20 cellular contexts compared by ENCODE assay signal in the genomic region with DNA sequence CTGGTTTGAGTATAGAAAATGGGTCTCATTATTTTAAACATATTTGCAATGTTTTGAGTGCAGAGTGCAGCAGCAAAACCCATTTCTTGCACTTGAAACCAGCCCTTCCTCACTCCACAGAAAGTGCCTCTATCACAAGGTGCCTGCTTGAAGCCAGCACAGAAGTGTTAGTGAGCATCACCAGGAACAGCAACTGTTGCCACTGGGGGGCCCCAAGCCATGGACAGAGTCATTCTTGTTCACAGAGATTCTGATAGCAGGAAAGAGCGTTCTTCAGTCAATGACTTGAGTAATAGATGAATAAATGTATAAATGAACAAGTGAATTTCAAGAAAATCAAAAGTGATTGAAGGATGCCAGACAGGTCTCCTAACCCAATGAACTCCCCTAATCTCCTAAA. TPM values are rescaled to one million over a fixed set of nuclear protein-coding genes. Genes with fewer than 3 reads are reported as not detected.
DNase-seq lines count a peak whose midpoint lies in the region; ATAC-seq, FAIRE-seq and TF ChIP-seq lines count a peak whose summit lies in the region.
"Had no signal": no experiment of that assay in that cellular context is flagged by ENCODE, and none has a peak within 500 bp of the region (broad histone marks: within the 10 kb centered on the region; RNA-seq: fewer than 3 reads in every experiment).

No MANE protein-coding gene starts in this region.

- no peak for TF ChIP-seq RAD21 in GM12878 (IDR thresholded peaks at IDR 0.05; ENCODE audit: insufficient read depth, low read depth, low read length)

- no peak overlapping the region for H2AFZ ChIP-seq in Karpas-422 (ENCODE audit: low read length)
- no peak overlapping the region for H2AFZ ChIP-seq in GM12878 (ENCODE audit: control insufficient read depth, low read depth, low read length)
- no peak overlapping the region for H2AFZ ChIP-seq in neural progenitor cell (replicated peaks)

- POLR2A ChIA-PET in GM12878 (lab: Charles Lee): no interaction called here

- no peaks in the 10 kb centered on the region for H3K9me3 ChIP-seq in Karpas-422 (ENCODE audit: low read length)
- no peaks in the 10 kb centered on the region for H3K9me3 ChIP-seq in GM12878 (replicated peaks; ENCODE audit: control insufficient read depth, insufficient read depth, low read length)
- H3K9me3 ChIP-seq in neural progenitor cell (ENCODE audit: low read depth): no peaks in the 10 kb centered on the region

- H3K4me3 Mint-ChIP-seq in neural progenitor cell (no peak overlapping the region), chondrocyte (ENCODE audit: unreplicated experiment) (no peak overlapping the region)
- H3K4me3 Mint-ChIP-seq: CD4-positive, CD25-positive, alpha-beta regulatory T cell had no signal

- no TSS peak for BruUV-seq in GM12878 (replicated peaks; lab: Mats Ljungman, UMichigan)

- intact Hi-C loops in GM12878 (cut with micrococcal nuclease; ENCODE audit: unreplicated experiment): no loop called here

- H3K27me3 Mint-ChIP-seq in neural progenitor cell (ENCODE audit: insufficient read depth, low read depth): peaks cover 5% of the 10 kb centered on the region
- peaks cover 24% of the 10 kb centered on the region for H3K27me3 Mint-ChIP-seq in chondrocyte (ENCODE audit: low read depth)

- CTCF ChIA-PET in GM12878 (lab: Yijun Ruan, JAX): no interaction called here

- no peaks in the 10 kb centered on the region for H3K9me2 ChIP-seq in Karpas-422 (replicated peaks; ENCODE audit: insufficient read depth, low read length)

- H3K4me1 Mint-ChIP-seq in neural progenitor cell: no peaks in the 10 kb centered on the region
- H3K4me1 Mint-ChIP-seq in chondrocyte (ENCODE audit: low read depth): no peaks in the 10 kb centered on the region
- H3K4me1 Mint-ChIP-seq: CD4-positive, CD25-positive, alpha-beta regulatory T cell had no signal

- H3K36me3 Mint-ChIP-seq in neural progenitor cell (no peaks in the 10 kb centered on the region), chondrocyte (ENCODE audit: low read depth) (no peaks in the 10 kb centered on the region)
- H3K36me3 Mint-ChIP-seq: CD4-positive, CD25-positive, alpha-beta regulatory T cell had no signal

- no peaks in the 10 kb centered on the region for H3F3A ChIP-seq in neural progenitor cell (ENCODE audit: low read depth)

- TF ChIP-seq POLR2A in GM12878 (IDR thresholded peaks at IDR 0.05; ENCODE audit: low read depth, low read length): no peak

- no peaks in the 10 kb centered on the region for H3K79me2 ChIP-seq in Karpas-422 (ENCODE audit: low read length)
- H3K79me2 ChIP-seq in GM12878 (ENCODE audit: control insufficient read depth, insufficient read depth, low read length): no peaks in the 10 kb centered on the region
- H3K79me2 ChIP-seq in neural progenitor cell (ENCODE audit: low read depth): no peaks in the 10 kb centered on the region

- ATAC-seq in GM12878 (peak; percentile 36; the same call in 1 of the 3 replicates), HG03039 (IDR thresholded peaks at IDR 0.05; ENCODE audit: unreplicated experiment) (no peak)
- ATAC-seq: Panc1, SK-N-SH treated with all-trans-retinoic acid at 6 μM for 48 hours had no signal

- no peak overlapping the region for H3K27ac ChIP-seq in Karpas-422 (ENCODE audit: low read length)
- H3K27ac ChIP-seq in GM12878 (ENCODE audit: control insufficient read depth, insufficient read depth): no peak overlapping the region
- no peak overlapping the region for H3K27ac ChIP-seq in neural progenitor cell
- H3K27ac ChIP-seq: KMS-11 had no signal

- no peak for TF ChIP-seq EP300 in GM12878 (IDR thresholded peaks at IDR 0.05; ENCODE audit: borderline replicate concordance in 1 of 2, control insufficient read depth in 1 of 2, low read depth in 2 of 2, low read length in 2 of 2)

- H3K9me3 Mint-ChIP-seq in neural progenitor cell (no peaks in the 10 kb centered on the region), chondrocyte (ENCODE audit: low read depth) (peaks cover 11% of the 10 kb centered on the region)

- H3K9ac ChIP-seq in Karpas-422 (ENCODE audit: low read length): no peak overlapping the region
- H3K9ac ChIP-seq in GM12878 (ENCODE audit: control insufficient read depth, insufficient read depth, low read length): no peak overlapping the region
- no peak overlapping the region for H3K9ac ChIP-seq in neural progenitor cell
- H3K9ac ChIP-seq: KMS-11 had no signal

- in situ Hi-C loops in GM12878 (cut with MboI): no loop called here

- FAIRE-seq in GM12878 (lab: Jason Lieb, UNC): peak; percentile 49
- FAIRE-seq in urothelium cell line (lab: Jason Lieb, UNC): no peak

- H3K4me2 ChIP-seq in Karpas-422 (ENCODE audit: low read depth, low read length, poor library complexity, severe bottlenecking) (no peak overlapping the region), GM12878 (ENCODE audit: control insufficient read depth, insufficient read depth) (no peak overlapping the region), neural progenitor cell (no peak overlapping the region)
- H3K4me2 ChIP-seq: KMS-11 had no signal

- no peak overlapping the region for H3K4me3 ChIP-seq in GM12865 (ENCODE audit: low read depth, low read length)
- no peak overlapping the region for H3K4me3 ChIP-seq in Karpas-422 (ENCODE audit: low read length)
- H3K4me3 ChIP-seq in GM12878: no peak overlapping the region
- H3K4me3 ChIP-seq in neural progenitor cell: no peak overlapping the region

- H3K36me3 ChIP-seq in Karpas-422 (ENCODE audit: insufficient read depth, low read length) (no peaks in the 10 kb centered on the region), GM12878 (ENCODE audit: control insufficient read depth in 2 of 2, insufficient read depth in 2 of 2, low read length in 1 of 2) (no peaks in the 10 kb centered on the region), neural progenitor cell (no peaks in the 10 kb centered on the region)

- H4K20me1 ChIP-seq in Karpas-422 (ENCODE audit: insufficient read depth, low read depth, low read length) (no peaks in the 10 kb centered on the region), GM12878 (ENCODE audit: control insufficient read depth, insufficient read depth) (no peaks in the 10 kb centered on the region), neural progenitor cell (ENCODE audit: low read depth) (no peaks in the 10 kb centered on the region)

- H3K27me3 ChIP-seq in Karpas-422 (ENCODE audit: low read length) (no peaks in the 10 kb centered on the region), GM12878 (replicated peaks in 1 of 2; ENCODE audit: control insufficient read depth in 2 of 2, insufficient read depth in 2 of 2, low read length in 1 of 2) (no peaks in the 10 kb centered on the region), neural progenitor cell (no peaks in the 10 kb centered on the region)

- DNase-seq in GM12865 (ENCODE audit: low read depth): peak; percentile 12
- DNase-seq in Karpas-422: peak; percentile 50
- no peak for DNase-seq in GM12878 (ENCODE audit: low read depth, low spot score)
- peak; percentile 23 for DNase-seq in neural progenitor cell (ENCODE audit: low spot score)
- no peak for DNase-seq in urothelium cell line (ENCODE audit: low spot score)
- no peak for DNase-seq in chondrocyte (ENCODE audit: low spot score)
- DNase-seq: ACHN; AML-193; Calu3; CD4-positive, CD25-positive, alpha-beta regulatory T cell; DMS79; NCI-H1092 treated with DMSO at 0.1 percent for 48 hours; NCI-H1694; NCI-H510A treated with DMSO at 0.1 percent for 48 hours; SHP77; T-helper 1 cell had no signal

- no peaks in the 10 kb centered on the region for H3K4me1 ChIP-seq in Karpas-422 (ENCODE audit: low read length)
- H3K4me1 ChIP-seq in GM12878 (ENCODE audit: control insufficient read depth, insufficient read depth, low read length): no peaks in the 10 kb centered on the region
- H3K4me1 ChIP-seq in neural progenitor cell: no peaks in the 10 kb centered on the region

- SMC1A ChIA-PET in GM12878 (lab: Charles Lee; ENCODE audit: uncharacterized antibody, unreplicated experiment): no interaction called here

- WGBS in GM12878 (ENCODE audit: insufficient coverage, insufficient replicate concordance, low lambda C conversion rate, missing lambda C conversion rate): 26% methylated on average over 1 of the region's 1 CpG

- RAD21 ChIA-PET in GM12878 (lab: Charles Lee; ENCODE audit: unreplicated experiment): no interaction called here

- H3K27ac Mint-ChIP-seq in neural progenitor cell: no peak overlapping the region
- no peak overlapping the region for H3K27ac Mint-ChIP-seq in chondrocyte (ENCODE audit: unreplicated experiment)
- H3K27ac Mint-ChIP-seq: CD4-positive, CD25-positive, alpha-beta regulatory T cell had no signal

- peak; percentile 6 for TF ChIP-seq CTCF in GM12865 (IDR thresholded peaks at IDR 0.05; ENCODE audit: insufficient read depth, low read depth, low read length, missing control alignments)
- TF ChIP-seq CTCF in GM12878 (IDR thresholded peaks at IDR 0.05 in 2 of 3, conservative IDR thresholded peaks at IDR 0.05 in 1 of 3; ENCODE audit: control insufficient read depth in 2 of 3, extremely low read depth in 1 of 3, insufficient read depth in 1 of 3, low read depth in 3 of 3, low read length in 3 of 3): no peak
- peak; percentile 32 for TF ChIP-seq CTCF in neural progenitor cell (IDR thresholded peaks at IDR 0.05)
- TF ChIP-seq CTCF in chondrocyte (IDR thresholded peaks at IDR 0.05): no peak

RNA-seq across cellular contexts. Expression of a gene that starts 45.6 kb away (rescaled TPM):
- total RNA-seq in Karpas-422 (2014; rRNA removed; shearing (Covaris generic); ENCODE audit: low replicate concordance): not detected in 2 replicates
- total RNA-seq in GM12878 (2013; cell fraction: nucleolus; rRNA removed): 1.0 and 1.5 TPM in 2 replicates
- total RNA-seq in GM12878 (2014; rRNA removed) (0.51 and 0.82 TPM in 2 replicates), GM12878 (2014; rRNA removed; fragmentation: Illumina TruSeq; extraction: Trizol) (0.60 and 1.0 TPM in 2 replicates), GM12878 (2021) (0.58 and 0.69 TPM in 2 replicates), neural progenitor cell (ENCODE audit: low replicate concordance) (3.0 and 4.1 TPM in 2 replicates), chondrocyte (0.85 to 3.1 TPM (median 1.5 TPM) in 3 replicates)
- polyA plus RNA-seq in GM12878 (2011; ENCODE audit: low read depth): 0.16 TPM
- polyA plus RNA-seq in GM12878 (2011; rRNA removed) (0.76 TPM in 2 replicates), GM12878 (2014; fragmentation: Illumina TruSeq; extraction: Trizol) (0.44 and 0.94 TPM in 2 replicates), GM12878 (2014; fragmentation: Nextera tagmentation; extraction: Ambion mirVana) (under 1 TPM; 0.14 to 0.22 TPM), GM12878 (2014; rRNA removed) (0.56 and 0.63 TPM in 2 replicates), GM12878 (2016; fragmentation: Nextera tagmentation; extraction: Ambion mirVana) (1 to 10 TPM; 1.3 to 1.6 TPM)
- 0.97 and 1.3 TPM in 2 replicates for polyA plus RNA-seq in GM12878 (2011; cell fraction: cytosol; rRNA removed)
- polyA plus RNA-seq in GM12878 (2011; cell fraction: nucleus; rRNA removed): 0.93 and 1.3 TPM in 2 replicates
- 0.32 and 0.52 TPM in 2 replicates for polyA plus RNA-seq in GM12878 (2012)
- polyA minus RNA-seq in GM12878 (2011; rRNA and poly(A)+ RNA removed): 1.0 and 2.4 TPM in 2 replicates
- 0.52 and 0.94 TPM in 2 replicates for polyA minus RNA-seq in GM12878 (2011; cell fraction: cytosol; rRNA and poly(A)+ RNA removed)
- 0.60 and 1.7 TPM in 2 replicates for polyA minus RNA-seq in GM12878 (2011; cell fraction: nucleus; rRNA and poly(A)+ RNA removed)
- total RNA-seq: CD4-positive, CD25-positive, alpha-beta regulatory T cell had no signal
- polyA plus RNA-seq: CD4-positive, CD25-positive, alpha-beta regulatory T cell had no signal

RNA-seq across cellular contexts. Expression of a gene that starts 47.7 kb away (rescaled TPM):
- 75.9 and 111 TPM in 2 replicates for total RNA-seq in Karpas-422 (2014; rRNA removed; shearing (Covaris generic); ENCODE audit: low replicate concordance)
- total RNA-seq in GM12878 (2013; cell fraction: nucleolus; rRNA removed): 479 and 542 TPM in 2 replicates
- total RNA-seq in GM12878 (2014; rRNA removed) (33.1 and 35.3 TPM in 2 replicates), GM12878 (2014; rRNA removed; fragmentation: Illumina TruSeq; extraction: Trizol) (57.6 and 59.6 TPM in 2 replicates), GM12878 (2021) (41.6 and 50.3 TPM in 2 replicates), neural progenitor cell (ENCODE audit: low replicate concordance) (52.7 and 86.0 TPM in 2 replicates), chondrocyte (68.6 to 116 TPM (median 72.7 TPM) in 3 replicates)
- polyA plus RNA-seq in GM12878 (2011; ENCODE audit: low read depth): 21.4 TPM
- polyA plus RNA-seq in GM12878 (2011; rRNA removed) (51.0 and 71.7 TPM in 2 replicates), GM12878 (2014; fragmentation: Illumina TruSeq; extraction: Trizol) (37.4 and 51.2 TPM in 2 replicates), GM12878 (2014; fragmentation: Nextera tagmentation; extraction: Ambion mirVana) (10 to 100 TPM; 70.5 to 95.7 TPM), GM12878 (2014; rRNA removed) (23.6 and 29.2 TPM in 2 replicates), GM12878 (2016; fragmentation: Nextera tagmentation; extraction: Ambion mirVana) (10 to 100 TPM; 66.1 to 72.1 TPM)
- 13.6 and 29.4 TPM in 2 replicates for polyA plus RNA-seq in GM12878 (2011; cell fraction: cytosol; rRNA removed)
- 34.9 and 45.9 TPM in 2 replicates for polyA plus RNA-seq in GM12878 (2011; cell fraction: nucleus; rRNA removed)
- polyA plus RNA-seq in GM12878 (2012): 18.7 and 27.0 TPM in 2 replicates
- polyA minus RNA-seq in GM12878 (2011; rRNA and poly(A)+ RNA removed): 129 and 207 TPM in 2 replicates
- polyA minus RNA-seq in GM12878 (2011; cell fraction: cytosol; rRNA and poly(A)+ RNA removed): 19.8 and 19.9 TPM in 2 replicates
- 95.9 and 118 TPM in 2 replicates for polyA minus RNA-seq in GM12878 (2011; cell fraction: nucleus; rRNA and poly(A)+ RNA removed)

Comparison
In these comparisons a context has a peak if more than half of its experiments do, and no peak if none do; other contexts are left out.
1. DNase-seq: peak in GM12865 (single experiment), Karpas-422 (single experiment) and neural progenitor cell (single experiment); none in GM12878 (single experiment), urothelium cell line (single experiment) and chondrocyte (single experiment).
2. CTCF ChIP-seq: peak in GM12865 (single experiment) and neural progenitor cell (single experiment); none in GM12878 (0 of 3) and chondrocyte (single experiment).